8 cellular contexts compared by ENCODE assay signal in genomic region chr12:92080390-92081285, GRCh38.
DNase-seq lines count a peak whose midpoint lies in the region; ATAC-seq and TF ChIP-seq lines count a peak whose summit lies in the region.

No MANE protein-coding gene starts in this region.

- H3K4me3 ChIP-seq in gastrocnemius medialis (no peak overlapping the region), gastroesophageal sphincter (no peak overlapping the region)

- H3K27ac Mint-ChIP-seq in central memory CD8-positive, alpha-beta T cell (ENCODE audit: low read depth): peak overlapping the region; percentile 69

- H3K9me3 ChIP-seq in gastrocnemius medialis (no peaks in the 10 kb centered on the region), gastroesophageal sphincter (no peaks in the 10 kb centered on the region)

- peaks cover 31% of the 10 kb centered on the region for H3K4me1 Mint-ChIP-seq in central memory CD8-positive, alpha-beta T cell

- H3K4me3 Mint-ChIP-seq in central memory CD8-positive, alpha-beta T cell: peak overlapping the region; percentile 35

- H3K9me3 Mint-ChIP-seq in central memory CD8-positive, alpha-beta T cell: no peaks in the 10 kb centered on the region

- H3K4me1 ChIP-seq in gastrocnemius medialis (peaks cover 3 to 13% of the 10 kb centered on the region in 2 donors), gastroesophageal sphincter (peaks cover 5 to 19% (median 6%) of the 10 kb centered on the region in 3 donors)

- H3K36me3 Mint-ChIP-seq in central memory CD8-positive, alpha-beta T cell (ENCODE audit: insufficient read depth): peaks cover 9% of the 10 kb centered on the region

- WGBS in gastroesophageal sphincter (ENCODE audit: low coverage in 1 of 2), 2 donors: 65 to 71% methylated on average over 7 of the region's 7 CpGs

- no peak for TF ChIP-seq EP300 in gastroesophageal sphincter (IDR thresholded peaks at IDR 0.05)

- in situ Hi-C loops in gastrocnemius medialis (cut with MboI; ENCODE audit: low sequenced_read_pairs in 4 of 4): no loop called here

- H3K36me3 ChIP-seq in gastrocnemius medialis (no peaks in the 10 kb centered on the region), gastroesophageal sphincter (no peaks in the 10 kb centered on the region)

- no peaks in the 10 kb centered on the region for H3K27me3 Mint-ChIP-seq in central memory CD8-positive, alpha-beta T cell

- peak; percentile 56 for ATAC-seq in central memory CD8-positive, alpha-beta T cell (replicated peaks; ENCODE audit: extremely low read depth, poor library complexity, severe bottlenecking)
- ATAC-seq in gastrocnemius medialis: peak in 1 of 2 donors; percentile 29
- no peak for ATAC-seq in gastroesophageal sphincter

- H3K27ac ChIP-seq in gastrocnemius medialis (peak overlapping the region; percentile 1 to 56 (median 44)), gastroesophageal sphincter (peak overlapping the region in 1 of 4 donors; percentile 19)

- H3K27me3 ChIP-seq in gastrocnemius medialis (no peaks in the 10 kb centered on the region), gastroesophageal sphincter (no peaks in the 10 kb centered on the region)

- intact Hi-C loops in gastrocnemius medialis (cut with DNase I; ENCODE audit: low total_unique reads): loop anchor here (5.0 kb wide), 1 partner anchor 52 kb away; no protein-coding TSS in a partner anchor

- DNase-seq in GM04504 (ENCODE audit: low read depth): peak; percentile 93
- peak; percentile 95 for DNase-seq in HCEC 1CT
- DNase-seq in NCI-H187 treated with DMSO at 0.1 percent for 48 hours (lab: John Stamatoyannopoulos, UW): peak; percentile 33
- DNase-seq in central memory CD8-positive, alpha-beta T cell (ENCODE audit: low spot score in 2 of 2): no peak
- no peak for DNase-seq in gastrocnemius medialis
- DNase-seq in NCI-H524 (lab: John Stamatoyannopoulos, UW): no peak
- no peak for DNase-seq in NOMO-1 (lab: John Stamatoyannopoulos, UW; ENCODE audit: unreplicated experiment in 2 of 2)

- TF ChIP-seq CTCF in gastrocnemius medialis (IDR thresholded peaks at IDR 0.05 in 4 of 5, conservative IDR thresholded peaks at IDR 0.05 in 1 of 5) (no peak), gastroesophageal sphincter (IDR thresholded peaks at IDR 0.05) (no peak)

- TF ChIP-seq POLR2A in gastrocnemius medialis (IDR thresholded peaks at IDR 0.05) (no peak), gastroesophageal sphincter (IDR thresholded peaks at IDR 0.05) (no peak)

Comparison
In these comparisons a context has a peak if more than half of its experiments do, and no peak if none do; other contexts are left out.
1. DNase-seq: peak in GM04504 (single experiment), HCEC 1CT (single experiment) and NCI-H187 treated with DMSO at 0.1 percent for 48 hours (single experiment); none in central memory CD8-positive, alpha-beta T cell (0 of 2), gastrocnemius medialis (0 of 2), NCI-H524 (0 of 2) and NOMO-1 (0 of 2).